In the genomic region with DNA sequence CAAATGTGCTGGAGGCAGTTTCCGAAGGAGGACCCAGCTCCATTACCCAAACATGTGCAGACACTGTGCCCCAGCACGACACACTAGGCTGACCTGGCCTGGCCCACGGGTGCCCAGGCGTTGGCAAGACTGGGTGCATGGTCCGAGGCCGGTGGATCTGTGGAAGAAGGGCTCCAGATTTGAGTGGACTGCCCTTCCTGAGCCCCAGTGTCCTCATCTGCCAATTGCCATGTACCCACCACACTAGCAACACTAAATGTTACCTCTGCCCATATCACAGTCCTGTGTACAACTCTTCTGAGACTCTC, we compare ENCODE assay signal across 1 cellular context.
TF ChIP-seq lines count a peak whose summit lies in the region.

No MANE protein-coding gene starts in this region.

TF ChIP-seq in SK-N-SH treated with all-trans-retinoic acid at 6 μM for 48 hours, 23 proteins besides CTCF, POLR2A, EP300 and RAD21 (continued from another document):
- no peak for TF ChIP-seq RARB (CRISPR knock-in tag; IDR thresholded peaks at IDR 0.05)
- TF ChIP-seq ZNF8 (CRISPR knock-in tag; IDR thresholded peaks at IDR 0.05): no peak
- TF ChIP-seq SNAI2 (CRISPR knock-in tag; IDR thresholded peaks at IDR 0.05): no peak
- TF ChIP-seq POU6F1 (CRISPR knock-in tag; IDR thresholded peaks at IDR 0.05; ENCODE audit: borderline replicate concordance, low read depth): no peak
- TF ChIP-seq, protein P1, sequence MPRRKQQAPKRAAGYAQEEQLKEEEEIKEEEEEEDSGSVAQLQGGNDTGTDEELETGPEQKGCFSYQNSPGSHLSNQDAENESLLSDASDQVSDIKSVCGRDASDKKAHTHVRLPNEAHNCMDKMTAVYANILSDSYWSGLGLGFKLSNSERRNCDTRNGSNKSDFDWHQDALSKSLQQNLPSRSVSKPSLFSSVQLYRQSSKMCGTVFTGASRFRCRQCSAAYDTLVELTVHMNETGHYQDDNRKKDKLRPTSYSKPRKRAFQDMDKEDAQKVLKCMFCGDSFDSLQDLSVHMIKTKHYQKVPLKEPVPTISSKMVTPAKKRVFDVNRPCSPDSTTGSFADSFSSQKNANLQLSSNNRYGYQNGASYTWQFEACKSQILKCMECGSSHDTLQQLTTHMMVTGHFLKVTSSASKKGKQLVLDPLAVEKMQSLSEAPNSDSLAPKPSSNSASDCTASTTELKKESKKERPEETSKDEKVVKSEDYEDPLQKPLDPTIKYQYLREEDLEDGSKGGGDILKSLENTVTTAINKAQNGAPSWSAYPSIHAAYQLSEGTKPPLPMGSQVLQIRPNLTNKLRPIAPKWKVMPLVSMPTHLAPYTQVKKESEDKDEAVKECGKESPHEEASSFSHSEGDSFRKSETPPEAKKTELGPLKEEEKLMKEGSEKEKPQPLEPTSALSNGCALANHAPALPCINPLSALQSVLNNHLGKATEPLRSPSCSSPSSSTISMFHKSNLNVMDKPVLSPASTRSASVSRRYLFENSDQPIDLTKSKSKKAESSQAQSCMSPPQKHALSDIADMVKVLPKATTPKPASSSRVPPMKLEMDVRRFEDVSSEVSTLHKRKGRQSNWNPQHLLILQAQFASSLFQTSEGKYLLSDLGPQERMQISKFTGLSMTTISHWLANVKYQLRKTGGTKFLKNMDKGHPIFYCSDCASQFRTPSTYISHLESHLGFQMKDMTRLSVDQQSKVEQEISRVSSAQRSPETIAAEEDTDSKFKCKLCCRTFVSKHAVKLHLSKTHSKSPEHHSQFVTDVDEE (CRISPR knock-in tag; IDR thresholded peaks at IDR 0.05): no peak
- no peak for TF ChIP-seq TCF4 (CRISPR knock-in tag; IDR thresholded peaks at IDR 0.05; ENCODE audit: borderline replicate concordance)
- TF ChIP-seq PPARA (CRISPR knock-in tag; IDR thresholded peaks at IDR 0.05; ENCODE audit: borderline replicate concordance): no peak
- TF ChIP-seq ZNF70 (CRISPR knock-in tag; IDR thresholded peaks at IDR 0.05): no peak
- TF ChIP-seq ISL1 (CRISPR knock-in tag; IDR thresholded peaks at IDR 0.05): no peak
- TF ChIP-seq ZFP3 (CRISPR knock-in tag; IDR thresholded peaks at IDR 0.05): no peak
- no peak for TF ChIP-seq BACH2 (CRISPR knock-in tag; IDR thresholded peaks at IDR 0.05; ENCODE audit: borderline replicate concordance)
- no peak for TF ChIP-seq ZNF565 (CRISPR knock-in tag; conservative IDR thresholded peaks at IDR 0.05; ENCODE audit: low read depth)
